Comparison of ENCODE assay signal across 13 cellular contexts in the genomic region with DNA sequence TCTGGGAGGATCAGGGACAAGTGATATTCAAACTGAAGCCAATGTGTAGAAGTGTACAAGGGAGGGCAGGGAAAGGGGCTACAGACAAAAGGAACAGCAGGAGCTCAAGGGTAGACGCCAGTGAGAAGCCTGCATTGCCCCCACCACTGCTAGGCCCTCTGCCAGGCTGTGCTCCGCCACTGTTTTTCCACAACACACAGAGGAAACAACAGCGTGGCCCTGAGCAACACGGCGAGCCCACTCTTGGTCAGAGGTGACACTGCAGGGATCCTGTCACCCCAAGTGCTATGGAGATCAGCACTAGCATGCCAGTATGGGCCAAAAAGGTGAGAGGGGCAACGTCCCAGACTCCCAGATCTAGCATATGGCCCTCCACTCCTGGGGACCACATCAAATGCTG. TPM values are rescaled to one million over a fixed set of nuclear protein-coding genes. Genes with fewer than 3 reads are reported as not detected.
A peak's percentile ranks its signal among the peaks of the same experiment; 100 is the strongest.
DNase-seq lines count a peak whose midpoint lies in the region; ATAC-seq and TF ChIP-seq lines count a peak whose summit lies in the region.
"Had no signal": no experiment of that assay in that cellular context is flagged by ENCODE, and none has a peak within 500 bp of the region (broad histone marks: within the 10 kb centered on the region; RNA-seq: fewer than 3 reads in every experiment).

No MANE protein-coding gene starts in this region.

- peaks cover 6% of the 10 kb centered on the region for H3K79me2 ChIP-seq in neural progenitor cell (ENCODE audit: low read depth)

- H3K4me3 Mint-ChIP-seq in endodermal cell (no peak overlapping the region), neural progenitor cell (no peak overlapping the region)
- H3K4me3 Mint-ChIP-seq in natural killer cell treated with Interleukin-12 subunit alpha and Interleukin-12 subunit beta and Interleukin-15 and Interleukin-18, amount 100 ng/mL, for 72 hours, result no peak overlapping the region

- H3K27ac Mint-ChIP-seq in endodermal cell, result peak overlapping the region; percentile 95
- peak overlapping the region; percentile 76 for H3K27ac Mint-ChIP-seq in neural progenitor cell
- peak overlapping the region in 1 of 2 donors; percentile 95 for H3K27ac Mint-ChIP-seq in natural killer cell treated with Interleukin-12 subunit alpha and Interleukin-12 subunit beta and Interleukin-15 and Interleukin-18, amount 100 ng/mL, for 72 hours

- H3K9ac ChIP-seq in endodermal cell (ENCODE audit: extremely low read depth, low read length, poor library complexity, severe bottlenecking), result peak overlapping the region; percentile 39
- H3K9ac ChIP-seq in neural progenitor cell, result no peak overlapping the region
- H3K9ac ChIP-seq: BLaER1, GM23248 had no signal

- H3K9me3 ChIP-seq in endodermal cell (ENCODE audit: control insufficient read depth, low read length), result no peaks in the 10 kb centered on the region
- H3K9me3 ChIP-seq in neural progenitor cell (ENCODE audit: low read depth), result no peaks in the 10 kb centered on the region
- no peaks in the 10 kb centered on the region for H3K9me3 ChIP-seq in A673 (ENCODE audit: low read depth, low read length, poor library complexity, severe bottlenecking)
- H3K9me3 ChIP-seq in tibial artery, result no peaks in the 10 kb centered on the region
- H3K9me3 ChIP-seq: BLaER1 had no signal

- CTCF ChIA-PET in RWPE1 (lab: Yijun Ruan, JAX), result interaction anchor here (0.6 kb wide), 2 partner anchors 235 to 1171 kb away, joined by 3 read pairs; no protein-coding TSS in a partner anchor
- CTCF ChIA-PET in A673 (lab: Charles Lee), result no interaction called here

- no peak for TF ChIP-seq CTCF in RWPE1 (conservative IDR thresholded peaks at IDR 0.05; ENCODE audit: low read depth)
- no peak for TF ChIP-seq CTCF in endodermal cell (conservative IDR thresholded peaks at IDR 0.05)
- TF ChIP-seq CTCF in neural progenitor cell (IDR thresholded peaks at IDR 0.05), result no peak
- TF ChIP-seq CTCF in A673 (conservative IDR thresholded peaks at IDR 0.05; ENCODE audit: low read depth, low read length), result no peak
- TF ChIP-seq CTCF in tibial artery (IDR thresholded peaks at IDR 0.05), result no peak

- H3F3A ChIP-seq in neural progenitor cell (ENCODE audit: low read depth), result no peaks in the 10 kb centered on the region

- POLR2A ChIA-PET in RWPE1 (lab: Yijun Ruan, JAX; ENCODE audit: low non-redundant PET) (no interaction called here), A673 (lab: Charles Lee; ENCODE audit: low non-redundant PET) (no interaction called here)

- BruUV-seq in A673 (replicated peaks; lab: Mats Ljungman, UMichigan), result no TSS peak

- no peak overlapping the region for H2AFZ ChIP-seq in neural progenitor cell (replicated peaks)
- H2AFZ ChIP-seq: GM23248 had no signal

- ATAC-seq in natural killer cell treated with Interleukin-12 subunit alpha and Interleukin-12 subunit beta and Interleukin-15 and Interleukin-18, amount 100 ng/mL, for 72 hours, result no peak

- H4K20me1 ChIP-seq in neural progenitor cell (ENCODE audit: low read depth), result peaks cover 20% of the 10 kb centered on the region

- H3K4me1 ChIP-seq in endodermal cell (ENCODE audit: control insufficient read depth, insufficient read depth, low read length), result peaks cover 11% of the 10 kb centered on the region
- H3K4me1 ChIP-seq in neural progenitor cell, result peaks cover 18% of the 10 kb centered on the region
- H3K4me1 ChIP-seq in A673 (ENCODE audit: insufficient read depth, low read length, poor library complexity, severe bottlenecking), result peaks cover 34% of the 10 kb centered on the region
- H3K4me1 ChIP-seq in tibial artery, result peaks cover 0 to 51% (median 28%) of the 10 kb centered on the region in 4 donors

- peak overlapping the region; percentile 97 for H3K27ac ChIP-seq in RWPE1
- no peak overlapping the region for H3K27ac ChIP-seq in endodermal cell (ENCODE audit: low read depth, low read length)
- H3K27ac ChIP-seq in neural progenitor cell, result no peak overlapping the region
- H3K27ac ChIP-seq in A673 (ENCODE audit: low read depth, low read length, poor library complexity, severe bottlenecking), result no peak overlapping the region
- H3K27ac ChIP-seq in tibial artery, result no peak overlapping the region
- H3K27ac ChIP-seq: VCaP had no signal

- H3K4me3 ChIP-seq in endodermal cell (ENCODE audit: low read length) (no peak overlapping the region), neural progenitor cell (no peak overlapping the region), A673 (ENCODE audit: low read depth, low read length, poor library complexity, severe bottlenecking) (no peak overlapping the region), tibial artery (no peak overlapping the region)
- H3K4me3 ChIP-seq: BLaER1, GM23248 had no signal

- DNase-seq in AG20443 (ENCODE audit: low spot score) (peak; percentile 10), RWPE1 (ENCODE audit: low spot score) (no peak), endodermal cell (no peak), neural progenitor cell (ENCODE audit: low spot score) (no peak), GM03348 (ENCODE audit: low spot score) (no peak), A673 (ENCODE audit: low spot score) (no peak), tibial artery (no peak)
- DNase-seq in natural killer cell treated with Interleukin-12 subunit alpha and Interleukin-12 subunit beta and Interleukin-15 and Interleukin-18, amount 100 ng/mL, for 72 hours (ENCODE audit: low spot score), result no peak
- DNase-seq: activated naive CD4-positive, alpha-beta T cell treated with Interleukin-2 at 50 U/mL for 16 hours; GM23248; nephron progenitor cell had no signal

- intact Hi-C loops in A673 (cut with micrococcal nuclease; ENCODE audit: unreplicated experiment), result no loop called here
- intact Hi-C loops in tibial artery (cut with DNase I; ENCODE audit: low total_unique reads), result no loop called here

- H3K27me3 Mint-ChIP-seq in endodermal cell (ENCODE audit: insufficient read depth), result no peaks in the 10 kb centered on the region
- H3K27me3 Mint-ChIP-seq in neural progenitor cell (ENCODE audit: insufficient read depth, low read depth), result peaks cover 5% of the 10 kb centered on the region
- no peaks in the 10 kb centered on the region for H3K27me3 Mint-ChIP-seq in natural killer cell treated with Interleukin-12 subunit alpha and Interleukin-12 subunit beta and Interleukin-15 and Interleukin-18, amount 100 ng/mL, for 72 hours

- no peak overlapping the region for H3K4me2 ChIP-seq in neural progenitor cell
- H3K4me2 ChIP-seq: BLaER1 had no signal

- H3K4me1 Mint-ChIP-seq in endodermal cell, result peaks cover 23% of the 10 kb centered on the region
- H3K4me1 Mint-ChIP-seq in neural progenitor cell, result peaks cover 29% of the 10 kb centered on the region
- H3K4me1 Mint-ChIP-seq in natural killer cell treated with Interleukin-12 subunit alpha and Interleukin-12 subunit beta and Interleukin-15 and Interleukin-18, amount 100 ng/mL, for 72 hours (ENCODE audit: low read depth in 2 of 2), result peaks cover 26 to 29% of the 10 kb centered on the region in 2 donors

- no peaks in the 10 kb centered on the region for H3K36me3 ChIP-seq in endodermal cell (ENCODE audit: control insufficient read depth, insufficient read depth, low read length)
- no peaks in the 10 kb centered on the region for H3K36me3 ChIP-seq in neural progenitor cell
- no peaks in the 10 kb centered on the region for H3K36me3 ChIP-seq in A673 (ENCODE audit: insufficient read depth, low read length, poor library complexity, severe bottlenecking)
- H3K36me3 ChIP-seq in tibial artery, result no peaks in the 10 kb centered on the region

- H3K27me3 ChIP-seq in endodermal cell (ENCODE audit: control insufficient read depth, insufficient read depth, low read length, poor library complexity, severe bottlenecking), result no peaks in the 10 kb centered on the region
- H3K27me3 ChIP-seq in neural progenitor cell, result no peaks in the 10 kb centered on the region
- H3K27me3 ChIP-seq in A673 (replicated peaks; ENCODE audit: insufficient read depth, low read depth, low read length, poor library complexity), result no peaks in the 10 kb centered on the region
- no peaks in the 10 kb centered on the region for H3K27me3 ChIP-seq in tibial artery
- H3K27me3 ChIP-seq: BLaER1 had no signal

- H3K9me3 Mint-ChIP-seq in endodermal cell (no peaks in the 10 kb centered on the region), neural progenitor cell (no peaks in the 10 kb centered on the region)
- H3K9me3 Mint-ChIP-seq in natural killer cell treated with Interleukin-12 subunit alpha and Interleukin-12 subunit beta and Interleukin-15 and Interleukin-18, amount 100 ng/mL, for 72 hours, result no peaks in the 10 kb centered on the region
- H3K9me3 Mint-ChIP-seq: nephron progenitor cell had no signal

- no peaks in the 10 kb centered on the region for H3K36me3 Mint-ChIP-seq in endodermal cell (ENCODE audit: low read depth)
- no peaks in the 10 kb centered on the region for H3K36me3 Mint-ChIP-seq in neural progenitor cell
- H3K36me3 Mint-ChIP-seq in natural killer cell treated with Interleukin-12 subunit alpha and Interleukin-12 subunit beta and Interleukin-15 and Interleukin-18, amount 100 ng/mL, for 72 hours, result no peaks in the 10 kb centered on the region

- WGBS in endodermal cell (ENCODE audit: insufficient coverage in 1 of 2, insufficient read length in 1 of 2), 2 experiments, result 91 to 93% methylated on average over 5 to 6 of the region's 6 CpGs

RNA-seq across cellular contexts. Expression of gene MYO18A, which starts 23.4 kb away (rescaled TPM):
- total RNA-seq in endodermal cell (10 to 100 TPM; 43.8 to 56.7 TPM), neural progenitor cell (ENCODE audit: low replicate concordance) (11.6 and 24.8 TPM in 2 replicates), A673 (2021) (26.6 and 36.6 TPM in 2 replicates)
- 30.0 TPM for polyA plus RNA-seq in endodermal cell (2013, experiment 1 of 2)
- 37.8 TPM for polyA plus RNA-seq in endodermal cell (2013, experiment 2 of 2)
- 10 to 100 TPM; 56.7 to 60.9 TPM for total RNA-seq in natural killer cell treated with Interleukin-12 subunit alpha and Interleukin-12 subunit beta and Interleukin-15 and Interleukin-18, amount 100 ng/mL, for 72 hours
